Comparison of ENCODE assay signal across 18 cellular contexts in genomic region chr17:43428524-43428923, GRCh38. TPM values are rescaled to one million over a fixed set of nuclear protein-coding genes. Genes with fewer than 3 reads are reported as not detected.
DNase-seq lines count a peak whose midpoint lies in the region; ATAC-seq and TF ChIP-seq lines count a peak whose summit lies in the region.
"Had no signal": no experiment of that assay in that cellular context is flagged by ENCODE, and none has a peak within 500 bp of the region (broad histone marks: within the 10 kb centered on the region; RNA-seq: fewer than 3 reads in every experiment).

No MANE protein-coding gene starts in this region.

- no peaks in the 10 kb centered on the region for H3F3A ChIP-seq in PC-3 (ENCODE audit: low read length, unreplicated experiment)

- TF ChIP-seq CTCF in GM12864 (IDR thresholded peaks at IDR 0.05; ENCODE audit: low read depth, low read length, missing control alignments), result peak; percentile 24
- TF ChIP-seq CTCF in PC-3 (conservative IDR thresholded peaks at IDR 0.05; ENCODE audit: low read depth, low read length), result peak; percentile 27; the same call in 1 of the 2 replicates
- peak in 4 of 6 experiments; percentile 4 to 26 (median 12) for TF ChIP-seq CTCF in esophagus squamous epithelium (IDR thresholded peaks at IDR 0.05)
- peak; percentile 9 to 33 (median 16) for TF ChIP-seq CTCF in sigmoid colon (IDR thresholded peaks at IDR 0.05)
- TF ChIP-seq CTCF in vagina (IDR thresholded peaks at IDR 0.05), result no peak

- H3K4me1 ChIP-seq in PC-3 (ENCODE audit: insufficient read depth, low read length), result no peaks in the 10 kb centered on the region
- H3K4me1 ChIP-seq in esophagus squamous epithelium, result peaks cover 13 to 41% (median 28%) of the 10 kb centered on the region in 3 donors
- peaks cover 0 to 12% (median 9%) of the 10 kb centered on the region in 4 donors for H3K4me1 ChIP-seq in sigmoid colon
- peaks cover 29% of the 10 kb centered on the region for H3K4me1 ChIP-seq in vagina

- 62 to 70% methylated on average over 5 of the region's 5 CpGs for WGBS in esophagus squamous epithelium, 2 donors
- WGBS in sigmoid colon, 2 donors, result 67 to 70% methylated on average over 5 of the region's 5 CpGs

- DNase-seq in GM12864 (ENCODE audit: low read depth) (no peak), PC-3 (no peak), esophagus squamous epithelium (lab: John Stamatoyannopoulos, UW) (no peak), sigmoid colon (no peak), vagina (ENCODE audit: extremely low spot score in 2 of 2) (no peak)
- DNase-seq: activated CD4-positive, alpha-beta T cell treated with anti-CD3 and anti-CD28 coated beads for 4 hours; activated effector memory CD4-positive, alpha-beta T cell treated with Interleukin-2 at 50 U/mL for 16 hours; DMS79; effector memory CD4-positive, alpha-beta T cell; left lung; NCI-H2029 treated with DMSO at 0.1 percent for 48 hours; NCI-H510A; ovary; T-helper 9 cell had no signal

- H3K79me2 ChIP-seq in PC-3 (ENCODE audit: low read length), result no peaks in the 10 kb centered on the region

- TF ChIP-seq EP300 in sigmoid colon (IDR thresholded peaks at IDR 0.05), result no peak

- H2AFZ ChIP-seq in PC-3 (ENCODE audit: low read length), result no peak overlapping the region

- ATAC-seq in PC-3 (no peak), GM18502 (IDR thresholded peaks at IDR 0.05; ENCODE audit: poor library complexity, unreplicated experiment) (no peak), esophagus mucosa (no peak)
- ATAC-seq: left lung had no signal

- H4K20me1 ChIP-seq in PC-3 (ENCODE audit: low read length), result no peaks in the 10 kb centered on the region

- CTCF ChIA-PET in PC-3 (lab: Charles Lee), result no interaction called here

- H3K9ac ChIP-seq in PC-3 (ENCODE audit: low read length), result no peak overlapping the region

- H3K4me2 ChIP-seq in PC-3 (ENCODE audit: low read length), result no peak overlapping the region

- no peaks in the 10 kb centered on the region for H3K9me2 ChIP-seq in PC-3 (replicated peaks; ENCODE audit: low read length)

- no peak overlapping the region for H3K27ac ChIP-seq in PC-3 (ENCODE audit: low read length)
- no peak overlapping the region for H3K27ac ChIP-seq in esophagus squamous epithelium
- no peak overlapping the region for H3K27ac ChIP-seq in sigmoid colon
- no peak overlapping the region for H3K27ac ChIP-seq in vagina
- H3K27ac ChIP-seq: C4-2B, left lung, ovary, SJSA1 had no signal

- no peaks in the 10 kb centered on the region for H3K27me3 ChIP-seq in PC-3 (ENCODE audit: low read length)
- H3K27me3 ChIP-seq in esophagus squamous epithelium, result no peaks in the 10 kb centered on the region
- H3K27me3 ChIP-seq in sigmoid colon, result no peaks in the 10 kb centered on the region
- H3K27me3 ChIP-seq in vagina, result no peaks in the 10 kb centered on the region
- H3K27me3 ChIP-seq: left lung, ovary, SJSA1 had no signal

- H3K9me3 ChIP-seq in PC-3 (ENCODE audit: low read length), result no peaks in the 10 kb centered on the region
- H3K9me3 ChIP-seq in esophagus squamous epithelium, result no peaks in the 10 kb centered on the region
- no peaks in the 10 kb centered on the region for H3K9me3 ChIP-seq in sigmoid colon
- no peaks in the 10 kb centered on the region for H3K9me3 ChIP-seq in vagina
- H3K9me3 ChIP-seq: left lung, ovary, SJSA1 had no signal

- H3K4me3 ChIP-seq in GM12864 (ENCODE audit: low read depth, low read length), result no peak overlapping the region
- no peak overlapping the region for H3K4me3 ChIP-seq in PC-3 (ENCODE audit: low read length)
- H3K4me3 ChIP-seq in esophagus squamous epithelium, result no peak overlapping the region
- no peak overlapping the region for H3K4me3 ChIP-seq in sigmoid colon
- H3K4me3 ChIP-seq in vagina, result no peak overlapping the region
- H3K4me3 ChIP-seq: left lung, ovary, SJSA1 had no signal

- H3K36me3 ChIP-seq in PC-3 (ENCODE audit: low read depth, low read length), result no peaks in the 10 kb centered on the region
- H3K36me3 ChIP-seq in esophagus squamous epithelium, result no peaks in the 10 kb centered on the region
- no peaks in the 10 kb centered on the region for H3K36me3 ChIP-seq in sigmoid colon
- no peaks in the 10 kb centered on the region for H3K36me3 ChIP-seq in vagina
- H3K36me3 ChIP-seq: left lung, ovary, SJSA1 had no signal

- TF ChIP-seq POLR2A in esophagus squamous epithelium (IDR thresholded peaks at IDR 0.05) (no peak), sigmoid colon (IDR thresholded peaks at IDR 0.05) (no peak), vagina (IDR thresholded peaks at IDR 0.05) (no peak)

- no TSS peak for BruUV-seq in PC-3 (replicated peaks; lab: Mats Ljungman, UMichigan)

- POLR2A ChIA-PET in PC-3 (lab: Charles Lee; ENCODE audit: unreplicated experiment), result no interaction called here

- intact Hi-C loops in PC-3 (cut with micrococcal nuclease) (no loop called here), esophagus squamous epithelium (cut with DNase I) (no loop called here), sigmoid colon (cut with DNase I) (loop anchor here (5.0 kb wide), 1 partner anchor 36 kb away; no protein-coding TSS in a partner anchor), vagina (cut with DNase I) (no loop called here)

RNA-seq across cellular contexts. Expression of gene ARL4D, which starts 29.7 kb away (rescaled TPM):
- 14.3 and 19.8 TPM in 2 replicates for total RNA-seq in PC-3 (2014; rRNA removed)
- total RNA-seq in esophagus squamous epithelium, result 10 to 100 TPM; 54.2 to 94.1 (median 61.5) TPM
- 10 to 100 TPM; 18.6 to 52.1 (median 31.4) TPM for total RNA-seq in sigmoid colon
- 1 to 10 TPM; 1.4 to 8.9 (median 4.8) TPM for polyA plus RNA-seq in sigmoid colon
- total RNA-seq in vagina, result 35.6 TPM
- 123 TPM for total RNA-seq in esophagus mucosa

RNA-seq across cellular contexts. Expression of gene DHX8, which starts 55.3 kb away (rescaled TPM):
- 34.5 and 41.9 TPM in 2 replicates for total RNA-seq in PC-3 (2014; rRNA removed)
- total RNA-seq in esophagus squamous epithelium, result 10 to 100 TPM; 28.1 to 32.3 (median 31.0) TPM
- 10 to 100 TPM; 19.8 to 39.6 (median 26.5) TPM for total RNA-seq in sigmoid colon
- polyA plus RNA-seq in sigmoid colon, result 10 to 100 TPM; 12.0 to 37.7 (median 16.6) TPM
- 32.7 TPM for total RNA-seq in vagina
- total RNA-seq in esophagus mucosa, result 39.0 TPM

Comparison
In these comparisons a context has a peak if more than half of its experiments do, and no peak if none do; other contexts are left out.
1. CTCF ChIP-seq: peak in GM12864 (single experiment), PC-3 (single experiment), esophagus squamous epithelium (4 of 6) and sigmoid colon (4 of 4); none in vagina (0 of 3).